In the genomic region with DNA sequence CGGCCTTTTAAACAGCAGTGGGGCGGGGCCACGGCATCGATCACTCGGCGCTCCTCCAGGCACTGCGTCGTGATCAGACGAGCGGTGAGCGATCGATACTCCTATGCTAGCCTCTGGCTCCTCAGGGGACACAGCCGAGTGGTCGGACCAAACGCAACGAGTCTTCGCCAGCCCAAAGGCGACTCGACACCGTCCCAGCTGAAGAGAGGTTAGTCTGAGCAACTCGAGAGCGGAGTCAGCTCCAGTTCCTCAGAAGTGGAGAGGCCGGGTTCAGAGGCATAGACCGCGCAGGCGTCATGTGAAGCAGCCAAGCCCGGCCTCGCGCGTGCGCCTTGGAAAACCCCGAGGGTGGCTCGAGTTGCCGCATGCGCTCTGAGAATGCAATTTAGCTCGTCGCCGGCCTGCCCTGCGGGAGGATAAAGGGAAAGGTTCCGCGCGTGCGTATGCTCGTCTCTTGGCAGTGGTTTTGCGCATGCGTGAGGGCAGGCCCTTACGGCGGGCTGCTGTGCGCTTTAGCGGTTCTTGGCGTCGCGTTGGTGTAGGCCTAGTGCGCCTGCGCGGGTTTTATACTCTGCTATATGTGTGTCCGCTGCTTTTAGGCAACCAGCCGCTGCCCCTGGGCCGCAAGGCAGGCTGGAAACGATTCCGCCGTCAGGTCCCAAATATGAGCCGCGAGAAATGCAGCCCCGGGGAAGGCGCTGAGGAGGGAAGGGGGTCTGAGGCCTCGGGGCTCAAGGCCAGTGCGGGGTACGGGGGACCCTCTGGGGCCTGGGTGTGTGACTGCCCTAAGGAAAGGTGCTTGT, we compare ENCODE assay signal across 1 cellular context.
TF ChIP-seq lines count a peak whose summit lies in the region.

A gene (plus strand): TSS at position 98 of the 803 bp plus-strand sequence. CDS start 6,598 bp downstream, outside the sequence.

TF ChIP-seq in HepG2, 621 proteins besides CTCF, POLR2A, EP300 and RAD21 (continued from another document and continues in another):
- TF ChIP-seq, protein P1, sequence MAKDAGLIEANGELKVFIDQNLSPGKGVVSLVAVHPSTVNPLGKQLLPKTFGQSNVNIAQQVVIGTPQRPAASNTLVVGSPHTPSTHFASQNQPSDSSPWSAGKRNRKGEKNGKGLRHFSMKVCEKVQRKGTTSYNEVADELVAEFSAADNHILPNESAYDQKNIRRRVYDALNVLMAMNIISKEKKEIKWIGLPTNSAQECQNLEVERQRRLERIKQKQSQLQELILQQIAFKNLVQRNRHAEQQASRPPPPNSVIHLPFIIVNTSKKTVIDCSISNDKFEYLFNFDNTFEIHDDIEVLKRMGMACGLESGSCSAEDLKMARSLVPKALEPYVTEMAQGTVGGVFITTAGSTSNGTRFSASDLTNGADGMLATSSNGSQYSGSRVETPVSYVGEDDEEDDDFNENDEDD (CRISPR knock-in tag; IDR thresholded peaks at IDR 0.05; ENCODE audit: borderline replicate concordance): peak; percentile 71; the same call in 1 of the 2 replicates
- TF ChIP-seq NFKB2 (CRISPR knock-in tag; IDR thresholded peaks at IDR 0.05; ENCODE audit: borderline replicate concordance) (peak; percentile 76; the same call in 1 of the 2 replicates), SNAPC2 (CRISPR knock-in tag; IDR thresholded peaks at IDR 0.05) (peak; percentile 76), SIX4 (CRISPR knock-in tag; IDR thresholded peaks at IDR 0.05) (peak; percentile 79), ZBTB21 (CRISPR knock-in tag; IDR thresholded peaks at IDR 0.05) (peak; percentile 71), KLF6 (CRISPR knock-in tag; IDR thresholded peaks at IDR 0.05) (peak; percentile 91), ZNF550 (CRISPR knock-in tag; IDR thresholded peaks at IDR 0.05; ENCODE audit: borderline replicate concordance) (no peak), CENPT (CRISPR knock-in tag; IDR thresholded peaks at IDR 0.05; ENCODE audit: low read depth) (no peak; the same call in 1 of the 2 replicates), ZNF256 (CRISPR knock-in tag; conservative IDR thresholded peaks at IDR 0.05) (0 out of 2 replicates have a peak, but pooled peaks have one; percentile 26), ZNF549 (CRISPR knock-in tag; IDR thresholded peaks at IDR 0.05) (no peak), EHMT2 (IDR thresholded peaks at IDR 0.05; ENCODE audit: borderline replicate concordance, low read depth, low read length) (no peak), ZNF724P (CRISPR knock-in tag; IDR thresholded peaks at IDR 0.05; ENCODE audit: borderline replicate concordance) (no peak; the same call in 1 of the 2 replicates), ZNF790 (CRISPR knock-in tag; IDR thresholded peaks at IDR 0.05; ENCODE audit: borderline replicate concordance) (peak; percentile 97), CREB1 (IDR thresholded peaks at IDR 0.05) (peak; percentile 86), CREB1 (CRISPR knock-in tag; IDR thresholded peaks at IDR 0.05) (peak; percentile 92), PPARG (CRISPR knock-in tag; conservative IDR thresholded peaks at IDR 0.05) (0 out of 2 replicates have a peak, but pooled peaks have one; percentile 34), NR2F6 (IDR thresholded peaks at IDR 0.05) (no peak), NR2F6 (CRISPR knock-in tag; IDR thresholded peaks at IDR 0.05) (peak; percentile 26; the same call in 1 of the 2 replicates), POLR2AphosphoS5 (IDR thresholded peaks at IDR 0.05; ENCODE audit: low read depth, low read length) (peak; percentile 96)
- TF ChIP-seq, protein P2, sequence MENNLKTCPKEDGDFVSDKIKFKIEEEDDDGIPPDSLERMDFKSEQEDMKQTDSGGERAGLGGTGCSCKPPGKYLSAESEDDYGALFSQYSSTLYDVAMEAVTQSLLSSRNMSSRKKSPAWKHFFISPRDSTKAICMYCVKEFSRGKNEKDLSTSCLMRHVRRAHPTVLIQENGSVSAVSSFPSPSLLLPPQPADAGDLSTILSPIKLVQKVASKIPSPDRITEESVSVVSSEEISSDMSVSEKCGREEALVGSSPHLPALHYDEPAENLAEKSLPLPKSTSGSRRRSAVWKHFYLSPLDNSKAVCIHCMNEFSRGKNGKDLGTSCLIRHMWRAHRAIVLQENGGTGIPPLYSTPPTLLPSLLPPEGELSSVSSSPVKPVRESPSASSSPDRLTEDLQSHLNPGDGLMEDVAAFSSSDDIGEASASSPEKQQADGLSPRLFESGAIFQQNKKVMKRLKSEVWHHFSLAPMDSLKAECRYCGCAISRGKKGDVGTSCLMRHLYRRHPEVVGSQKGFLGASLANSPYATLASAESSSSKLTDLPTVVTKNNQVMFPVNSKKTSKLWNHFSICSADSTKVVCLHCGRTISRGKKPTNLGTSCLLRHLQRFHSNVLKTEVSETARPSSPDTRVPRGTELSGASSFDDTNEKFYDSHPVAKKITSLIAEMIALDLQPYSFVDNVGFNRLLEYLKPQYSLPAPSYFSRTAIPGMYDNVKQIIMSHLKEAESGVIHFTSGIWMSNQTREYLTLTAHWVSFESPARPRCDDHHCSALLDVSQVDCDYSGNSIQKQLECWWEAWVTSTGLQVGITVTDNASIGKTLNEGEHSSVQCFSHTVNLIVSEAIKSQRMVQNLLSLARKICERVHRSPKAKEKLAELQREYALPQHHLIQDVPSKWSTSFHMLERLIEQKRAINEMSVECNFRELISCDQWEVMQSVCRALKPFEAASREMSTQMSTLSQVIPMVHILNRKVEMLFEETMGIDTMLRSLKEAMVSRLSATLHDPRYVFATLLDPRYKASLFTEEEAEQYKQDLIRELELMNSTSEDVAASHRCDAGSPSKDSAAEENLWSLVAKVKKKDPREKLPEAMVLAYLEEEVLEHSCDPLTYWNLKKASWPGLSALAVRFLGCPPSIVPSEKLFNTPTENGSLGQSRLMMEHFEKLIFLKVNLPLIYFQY (CRISPR knock-in tag; IDR thresholded peaks at IDR 0.05; ENCODE audit: borderline replicate concordance): peak; percentile 66; the same call in 1 of the 2 replicates
- TF ChIP-seq, protein P3, sequence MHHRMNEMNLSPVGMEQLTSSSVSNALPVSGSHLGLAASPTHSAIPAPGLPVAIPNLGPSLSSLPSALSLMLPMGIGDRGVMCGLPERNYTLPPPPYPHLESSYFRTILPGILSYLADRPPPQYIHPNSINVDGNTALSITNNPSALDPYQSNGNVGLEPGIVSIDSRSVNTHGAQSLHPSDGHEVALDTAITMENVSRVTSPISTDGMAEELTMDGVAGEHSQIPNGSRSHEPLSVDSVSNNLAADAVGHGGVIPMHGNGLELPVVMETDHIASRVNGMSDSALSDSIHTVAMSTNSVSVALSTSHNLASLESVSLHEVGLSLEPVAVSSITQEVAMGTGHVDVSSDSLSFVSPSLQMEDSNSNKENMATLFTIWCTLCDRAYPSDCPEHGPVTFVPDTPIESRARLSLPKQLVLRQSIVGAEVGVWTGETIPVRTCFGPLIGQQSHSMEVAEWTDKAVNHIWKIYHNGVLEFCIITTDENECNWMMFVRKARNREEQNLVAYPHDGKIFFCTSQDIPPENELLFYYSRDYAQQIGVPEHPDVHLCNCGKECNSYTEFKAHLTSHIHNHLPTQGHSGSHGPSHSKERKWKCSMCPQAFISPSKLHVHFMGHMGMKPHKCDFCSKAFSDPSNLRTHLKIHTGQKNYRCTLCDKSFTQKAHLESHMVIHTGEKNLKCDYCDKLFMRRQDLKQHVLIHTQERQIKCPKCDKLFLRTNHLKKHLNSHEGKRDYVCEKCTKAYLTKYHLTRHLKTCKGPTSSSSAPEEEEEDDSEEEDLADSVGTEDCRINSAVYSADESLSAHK (CRISPR knock-in tag; IDR thresholded peaks at IDR 0.05; ENCODE audit: borderline replicate concordance): 0 out of 2 replicates have a peak, but pooled peaks have one; percentile 39
- TF ChIP-seq, protein P4, sequence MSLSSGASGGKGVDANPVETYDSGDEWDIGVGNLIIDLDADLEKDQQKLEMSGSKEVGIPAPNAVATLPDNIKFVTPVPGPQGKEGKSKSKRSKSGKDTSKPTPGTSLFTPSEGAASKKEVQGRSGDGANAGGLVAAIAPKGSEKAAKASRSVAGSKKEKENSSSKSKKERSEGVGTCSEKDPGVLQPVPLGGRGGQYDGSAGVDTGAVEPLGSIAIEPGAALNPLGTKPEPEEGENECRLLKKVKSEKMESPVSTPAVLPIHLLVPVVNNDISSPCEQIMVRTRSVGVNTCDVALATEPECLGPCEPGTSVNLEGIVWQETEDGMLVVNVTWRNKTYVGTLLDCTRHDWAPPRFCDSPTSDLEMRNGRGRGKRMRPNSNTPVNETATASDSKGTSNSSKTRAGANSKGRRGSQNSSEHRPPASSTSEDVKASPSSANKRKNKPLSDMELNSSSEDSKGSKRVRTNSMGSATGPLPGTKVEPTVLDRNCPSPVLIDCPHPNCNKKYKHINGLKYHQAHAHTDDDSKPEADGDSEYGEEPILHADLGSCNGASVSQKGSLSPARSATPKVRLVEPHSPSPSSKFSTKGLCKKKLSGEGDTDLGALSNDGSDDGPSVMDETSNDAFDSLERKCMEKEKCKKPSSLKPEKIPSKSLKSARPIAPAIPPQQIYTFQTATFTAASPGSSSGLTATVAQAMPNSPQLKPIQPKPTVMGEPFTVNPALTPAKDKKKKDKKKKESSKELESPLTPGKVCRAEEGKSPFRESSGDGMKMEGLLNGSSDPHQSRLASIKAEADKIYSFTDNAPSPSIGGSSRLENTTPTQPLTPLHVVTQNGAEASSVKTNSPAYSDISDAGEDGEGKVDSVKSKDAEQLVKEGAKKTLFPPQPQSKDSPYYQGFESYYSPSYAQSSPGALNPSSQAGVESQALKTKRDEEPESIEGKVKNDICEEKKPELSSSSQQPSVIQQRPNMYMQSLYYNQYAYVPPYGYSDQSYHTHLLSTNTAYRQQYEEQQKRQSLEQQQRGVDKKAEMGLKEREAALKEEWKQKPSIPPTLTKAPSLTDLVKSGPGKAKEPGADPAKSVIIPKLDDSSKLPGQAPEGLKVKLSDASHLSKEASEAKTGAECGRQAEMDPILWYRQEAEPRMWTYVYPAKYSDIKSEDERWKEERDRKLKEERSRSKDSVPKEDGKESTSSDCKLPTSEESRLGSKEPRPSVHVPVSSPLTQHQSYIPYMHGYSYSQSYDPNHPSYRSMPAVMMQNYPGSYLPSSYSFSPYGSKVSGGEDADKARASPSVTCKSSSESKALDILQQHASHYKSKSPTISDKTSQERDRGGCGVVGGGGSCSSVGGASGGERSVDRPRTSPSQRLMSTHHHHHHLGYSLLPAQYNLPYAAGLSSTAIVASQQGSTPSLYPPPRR (CRISPR knock-in tag; IDR thresholded peaks at IDR 0.05; ENCODE audit: borderline replicate concordance): peak; percentile 79; the same call in 1 of the 2 replicates
- TF ChIP-seq, protein P5, sequence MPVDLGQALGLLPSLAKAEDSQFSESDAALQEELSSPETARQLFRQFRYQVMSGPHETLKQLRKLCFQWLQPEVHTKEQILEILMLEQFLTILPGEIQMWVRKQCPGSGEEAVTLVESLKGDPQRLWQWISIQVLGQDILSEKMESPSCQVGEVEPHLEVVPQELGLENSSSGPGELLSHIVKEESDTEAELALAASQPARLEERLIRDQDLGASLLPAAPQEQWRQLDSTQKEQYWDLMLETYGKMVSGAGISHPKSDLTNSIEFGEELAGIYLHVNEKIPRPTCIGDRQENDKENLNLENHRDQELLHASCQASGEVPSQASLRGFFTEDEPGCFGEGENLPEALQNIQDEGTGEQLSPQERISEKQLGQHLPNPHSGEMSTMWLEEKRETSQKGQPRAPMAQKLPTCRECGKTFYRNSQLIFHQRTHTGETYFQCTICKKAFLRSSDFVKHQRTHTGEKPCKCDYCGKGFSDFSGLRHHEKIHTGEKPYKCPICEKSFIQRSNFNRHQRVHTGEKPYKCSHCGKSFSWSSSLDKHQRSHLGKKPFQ (CRISPR knock-in tag; IDR thresholded peaks at IDR 0.05; ENCODE audit: insufficient replicate concordance): no peak
- TF ChIP-seq, protein P6, sequence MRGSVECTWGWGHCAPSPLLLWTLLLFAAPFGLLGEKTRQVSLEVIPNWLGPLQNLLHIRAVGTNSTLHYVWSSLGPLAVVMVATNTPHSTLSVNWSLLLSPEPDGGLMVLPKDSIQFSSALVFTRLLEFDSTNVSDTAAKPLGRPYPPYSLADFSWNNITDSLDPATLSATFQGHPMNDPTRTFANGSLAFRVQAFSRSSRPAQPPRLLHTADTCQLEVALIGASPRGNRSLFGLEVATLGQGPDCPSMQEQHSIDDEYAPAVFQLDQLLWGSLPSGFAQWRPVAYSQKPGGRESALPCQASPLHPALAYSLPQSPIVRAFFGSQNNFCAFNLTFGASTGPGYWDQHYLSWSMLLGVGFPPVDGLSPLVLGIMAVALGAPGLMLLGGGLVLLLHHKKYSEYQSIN (CRISPR knock-in tag; IDR thresholded peaks at IDR 0.05; ENCODE audit: borderline replicate concordance): no peak
- TF ChIP-seq, protein P7, sequence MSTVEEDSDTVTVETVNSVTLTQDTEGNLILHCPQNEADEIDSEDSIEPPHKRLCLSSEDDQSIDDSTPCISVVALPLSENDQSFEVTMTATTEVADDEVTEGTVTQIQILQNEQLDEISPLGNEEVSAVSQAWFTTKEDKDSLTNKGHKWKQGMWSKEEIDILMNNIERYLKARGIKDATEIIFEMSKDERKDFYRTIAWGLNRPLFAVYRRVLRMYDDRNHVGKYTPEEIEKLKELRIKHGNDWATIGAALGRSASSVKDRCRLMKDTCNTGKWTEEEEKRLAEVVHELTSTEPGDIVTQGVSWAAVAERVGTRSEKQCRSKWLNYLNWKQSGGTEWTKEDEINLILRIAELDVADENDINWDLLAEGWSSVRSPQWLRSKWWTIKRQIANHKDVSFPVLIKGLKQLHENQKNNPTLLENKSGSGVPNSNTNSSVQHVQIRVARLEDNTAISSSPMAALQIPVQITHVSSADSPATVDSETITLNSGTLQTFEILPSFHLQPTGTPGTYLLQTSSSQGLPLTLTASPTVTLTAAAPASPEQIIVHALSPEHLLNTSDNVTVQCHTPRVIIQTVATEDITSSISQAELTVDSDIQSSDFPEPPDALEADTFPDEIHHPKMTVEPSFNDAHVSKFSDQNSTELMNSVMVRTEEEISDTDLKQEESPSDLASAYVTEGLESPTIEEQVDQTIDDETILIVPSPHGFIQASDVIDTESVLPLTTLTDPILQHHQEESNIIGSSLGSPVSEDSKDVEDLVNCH (CRISPR knock-in tag; IDR thresholded peaks at IDR 0.05): no peak
- TF ChIP-seq, protein P8, sequence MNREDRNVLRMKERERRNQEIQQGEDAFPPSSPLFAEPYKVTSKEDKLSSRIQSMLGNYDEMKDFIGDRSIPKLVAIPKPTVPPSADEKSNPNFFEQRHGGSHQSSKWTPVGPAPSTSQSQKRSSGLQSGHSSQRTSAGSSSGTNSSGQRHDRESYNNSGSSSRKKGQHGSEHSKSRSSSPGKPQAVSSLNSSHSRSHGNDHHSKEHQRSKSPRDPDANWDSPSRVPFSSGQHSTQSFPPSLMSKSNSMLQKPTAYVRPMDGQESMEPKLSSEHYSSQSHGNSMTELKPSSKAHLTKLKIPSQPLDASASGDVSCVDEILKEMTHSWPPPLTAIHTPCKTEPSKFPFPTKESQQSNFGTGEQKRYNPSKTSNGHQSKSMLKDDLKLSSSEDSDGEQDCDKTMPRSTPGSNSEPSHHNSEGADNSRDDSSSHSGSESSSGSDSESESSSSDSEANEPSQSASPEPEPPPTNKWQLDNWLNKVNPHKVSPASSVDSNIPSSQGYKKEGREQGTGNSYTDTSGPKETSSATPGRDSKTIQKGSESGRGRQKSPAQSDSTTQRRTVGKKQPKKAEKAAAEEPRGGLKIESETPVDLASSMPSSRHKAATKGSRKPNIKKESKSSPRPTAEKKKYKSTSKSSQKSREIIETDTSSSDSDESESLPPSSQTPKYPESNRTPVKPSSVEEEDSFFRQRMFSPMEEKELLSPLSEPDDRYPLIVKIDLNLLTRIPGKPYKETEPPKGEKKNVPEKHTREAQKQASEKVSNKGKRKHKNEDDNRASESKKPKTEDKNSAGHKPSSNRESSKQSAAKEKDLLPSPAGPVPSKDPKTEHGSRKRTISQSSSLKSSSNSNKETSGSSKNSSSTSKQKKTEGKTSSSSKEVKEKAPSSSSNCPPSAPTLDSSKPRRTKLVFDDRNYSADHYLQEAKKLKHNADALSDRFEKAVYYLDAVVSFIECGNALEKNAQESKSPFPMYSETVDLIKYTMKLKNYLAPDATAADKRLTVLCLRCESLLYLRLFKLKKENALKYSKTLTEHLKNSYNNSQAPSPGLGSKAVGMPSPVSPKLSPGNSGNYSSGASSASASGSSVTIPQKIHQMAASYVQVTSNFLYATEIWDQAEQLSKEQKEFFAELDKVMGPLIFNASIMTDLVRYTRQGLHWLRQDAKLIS (CRISPR knock-in tag; IDR thresholded peaks at IDR 0.05): no peak
